20 cellular contexts compared by ENCODE assay signal in the genomic region with DNA sequence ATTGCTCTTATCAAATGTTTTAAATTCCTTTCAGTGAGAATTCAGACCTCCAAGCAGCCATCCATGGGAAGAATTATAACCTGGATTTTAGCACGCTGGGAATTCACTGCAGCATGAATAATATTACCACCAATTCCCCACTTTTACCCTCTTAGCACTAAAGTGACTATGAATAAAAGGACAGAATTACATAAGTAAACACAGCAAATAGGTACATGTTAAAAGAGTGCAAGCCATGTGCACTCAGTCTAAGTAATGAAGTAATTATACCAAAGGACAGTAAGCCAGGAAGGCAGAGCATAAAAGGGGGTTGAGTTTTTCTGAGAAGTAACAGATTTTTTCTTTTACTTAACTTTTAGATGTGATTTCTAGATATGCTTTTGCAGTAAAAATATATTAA.
A peak's percentile ranks its signal among the peaks of the same experiment; 100 is the strongest.
DNase-seq lines count a peak whose midpoint lies in the region; ATAC-seq, FAIRE-seq and TF ChIP-seq lines count a peak whose summit lies in the region.
"Had no signal": no experiment of that assay in that cellular context is flagged by ENCODE, and none has a peak within 500 bp of the region (broad histone marks: within the 10 kb centered on the region; RNA-seq: fewer than 3 reads in every experiment).

No MANE protein-coding gene starts in this region.

- no peak for TF ChIP-seq CTCF in foreskin keratinocyte (conservative IDR thresholded peaks at IDR 0.05)

- no peaks in the 10 kb centered on the region for H3K27me3 ChIP-seq in foreskin keratinocyte

- H3K4me1 ChIP-seq in foreskin keratinocyte = no peaks in the 10 kb centered on the region

- ATAC-seq in foreskin keratinocyte = no peak
- ATAC-seq in esophagus mucosa = no peak

- H3K27ac ChIP-seq in foreskin keratinocyte = no peak overlapping the region
- H3K27ac ChIP-seq: C4-2B, PC-9 had no signal

- DNase-seq in NCI-H1105 treated with DMSO at 0.1 percent for 48 hours (lab: John Stamatoyannopoulos, UW) (peak; percentile 92), NCI-H2081 (lab: John Stamatoyannopoulos, UW) (peak; percentile 37 to 92), NCI-H345 treated with DMSO at 0.1 percent for 48 hours (lab: John Stamatoyannopoulos, UW; ENCODE audit: unreplicated experiment) (peak; percentile 29), foreskin keratinocyte (no peak), HT-29 (ENCODE audit: low spot score) (no peak), UCSD-AML1 (lab: John Stamatoyannopoulos, UW; ENCODE audit: unreplicated experiment) (no peak)
- DNase-seq: AML-193, DMS79, Karpas-422, NCI-H2171, NCI-H446 treated with DMSO at 0.1 percent for 48 hours, NCI-H82, PC-9, T1000 had no signal

- FAIRE-seq in islet of Langerhans (lab: Jason Lieb, UNC) = peak; percentile 88
- FAIRE-seq: GM12892, GM18507, H1 had no signal

Comparison
In these comparisons a context has a peak if more than half of its experiments do, and no peak if none do; other contexts are left out.
1. DNase-seq: peak in NCI-H1105 treated with DMSO at 0.1 percent for 48 hours (single experiment), NCI-H2081 (2 of 2) and NCI-H345 treated with DMSO at 0.1 percent for 48 hours (single experiment); none in foreskin keratinocyte (0 of 2), HT-29 (single experiment) and UCSD-AML1 (single experiment).